In genomic region chr1:86845514-86845913, GRCh38 we compare ENCODE assay signal across 21 cellular contexts.
"Had no signal": no experiment of that assay in that cellular context is flagged by ENCODE, and none has a peak within 500 bp of the region (broad histone marks: within the 10 kb centered on the region; RNA-seq: fewer than 3 reads in every experiment).

No MANE protein-coding gene starts in this region.

- H3K4me2 ChIP-seq: hepatocyte had no signal

- H3K4me1 ChIP-seq: colonic mucosa, left ventricle myocardium inferior, lower lobe of right lung, parathyroid adenoma, psoas muscle, sigmoid colon, stomach had no signal

- H2AFZ ChIP-seq: hepatocyte, parathyroid adenoma had no signal

- H3K9me3 ChIP-seq: colonic mucosa, left ventricle myocardium inferior, lower lobe of right lung, psoas muscle, sigmoid colon, stomach, thoracic aorta had no signal

- FAIRE-seq: kidney had no signal

- H3K27me3 ChIP-seq: colonic mucosa, hepatocyte, sigmoid colon, stomach had no signal

- DNase-seq: colonic mucosa; erythroblast; foreskin melanocyte; kidney; left cardiac atrium; left ventricle myocardium inferior; lower lobe of right lung; mesendoderm; naive B cell; occipital lobe; psoas muscle; retina; sigmoid colon; stimulated activated CD4-positive, alpha-beta T cell treated with anti-CD3 and anti-CD28 coated beads, Interleukin-12 subunit alpha, Interleukin-12 subunit beta, amount 100 ng/mL, for 4 hours; stimulated activated naive CD4-positive, alpha-beta T cell; stomach; substantia nigra had no signal

- H3K79me2 ChIP-seq: hepatocyte, parathyroid adenoma had no signal

- H3K36me3 ChIP-seq: colonic mucosa, left ventricle myocardium inferior, lower lobe of right lung, sigmoid colon, stomach, thoracic aorta had no signal

- H3K27ac ChIP-seq: colonic mucosa, hepatocyte, left ventricle myocardium inferior, lower lobe of right lung, parathyroid adenoma, psoas muscle, sigmoid colon, stomach, thoracic aorta had no signal

- H3K4me3 ChIP-seq: colonic mucosa, hepatocyte, left ventricle myocardium inferior, lower lobe of right lung, psoas muscle, sigmoid colon, skin epidermis, stomach, thoracic aorta had no signal
